Comparison of ENCODE assay signal across 1 cellular context in genomic region chr5:148808864-148809642, GRCh38.
TF ChIP-seq lines count a peak whose summit lies in the region.

No MANE protein-coding gene starts in this region.

TF ChIP-seq in HEK293, 187 proteins besides CTCF, POLR2A, EP300 and RAD21 (continued from another document and continues in another):
- TF ChIP-seq ZSCAN30 (tag by site-specific recombination; IDR thresholded peaks at IDR 0.05) (peak; percentile 51; the same call in 1 of the 2 replicates), ZNF561 (tag by site-specific recombination; IDR thresholded peaks at IDR 0.05; ENCODE audit: borderline replicate concordance) (peak; percentile 32; the same call in 1 of the 2 replicates), ZBTB21 (tag by site-specific recombination; IDR thresholded peaks at IDR 0.05) (no peak), IKZF3 (tag by site-specific recombination; IDR thresholded peaks at IDR 0.05) (no peak), ZNF214 (tag by site-specific recombination; IDR thresholded peaks at IDR 0.05; ENCODE audit: borderline replicate concordance) (no peak), ZNF366 (tag by site-specific recombination; conservative IDR thresholded peaks at IDR 0.05) (peak; percentile 33; the same call in 1 of the 2 replicates), SP7 (tag by site-specific recombination; IDR thresholded peaks at IDR 0.05) (peak; percentile 70), ZNF692 (tag by site-specific recombination; IDR thresholded peaks at IDR 0.05) (no peak), ZNF223 (tag by site-specific recombination; IDR thresholded peaks at IDR 0.05) (no peak), SALL2 (tag by site-specific recombination; IDR thresholded peaks at IDR 0.05; ENCODE audit: borderline replicate concordance) (no peak), ZNF202 (tag by site-specific recombination; IDR thresholded peaks at IDR 0.05; ENCODE audit: borderline replicate concordance) (no peak), AEBP2 (tag by site-specific recombination; IDR thresholded peaks at IDR 0.05; ENCODE audit: borderline replicate concordance) (no peak), ZNF26 (tag by site-specific recombination; IDR thresholded peaks at IDR 0.05) (no peak), ZNF623 (tag by site-specific recombination; IDR thresholded peaks at IDR 0.05) (no peak), SCRT2 (tag by site-specific recombination; IDR thresholded peaks at IDR 0.05) (peak; percentile 70; the same call in 1 of the 2 replicates), REPIN1 (tag by site-specific recombination; IDR thresholded peaks at IDR 0.05; ENCODE audit: low read depth) (no peak), ATF2 (tag by site-specific recombination; IDR thresholded peaks at IDR 0.05; ENCODE audit: low read depth) (no peak), ZNF112 (tag by site-specific recombination; IDR thresholded peaks at IDR 0.05) (no peak), ZNF404 (tag by site-specific recombination; IDR thresholded peaks at IDR 0.05) (no peak), TCF7L2 (IDR thresholded peaks at IDR 0.05; ENCODE audit: borderline replicate concordance, low read depth, low read length) (peak; percentile 82; the same call in 1 of the 2 replicates), ZSCAN5A (tag by site-specific recombination; IDR thresholded peaks at IDR 0.05) (no peak), ZNF518A (tag by site-specific recombination; conservative IDR thresholded peaks at IDR 0.05; ENCODE audit: low read depth) (no peak), ZNF221 (tag by site-specific recombination; IDR thresholded peaks at IDR 0.05; ENCODE audit: borderline replicate concordance) (no peak), ZNF266 (tag by site-specific recombination; IDR thresholded peaks at IDR 0.05; ENCODE audit: low read depth) (no peak), ZNF391 (tag by site-specific recombination; IDR thresholded peaks at IDR 0.05; ENCODE audit: borderline replicate concordance, low read depth) (no peak), MEIS1 (CRISPR knock-in tag; IDR thresholded peaks at IDR 0.05; ENCODE audit: borderline replicate concordance) (peak; percentile 98), ZBTB7A (tag by site-specific recombination; IDR thresholded peaks at IDR 0.05; ENCODE audit: low read depth) (no peak), ZNF629 (tag by site-specific recombination; IDR thresholded peaks at IDR 0.05) (0 out of 2 replicates have a peak, but pooled peaks have one; percentile 39), ZNF157 (tag by site-specific recombination; IDR thresholded peaks at IDR 0.05) (no peak), ZNF555 (tag by site-specific recombination; conservative IDR thresholded peaks at IDR 0.05) (no peak), ZNF639 (tag by site-specific recombination; IDR thresholded peaks at IDR 0.05) (no peak), ZNF580 (tag by site-specific recombination; IDR thresholded peaks at IDR 0.05) (no peak), ZEB2 (tag by site-specific recombination; IDR thresholded peaks at IDR 0.05) (no peak), MZF1 (tag by site-specific recombination; IDR thresholded peaks at IDR 0.05; ENCODE audit: borderline replicate concordance) (no peak), HOXC10 (CRISPR knock-in tag; IDR thresholded peaks at IDR 0.05) (peak; percentile 83; the same call in 1 of the 2 replicates), TSHZ1 (tag by site-specific recombination; IDR thresholded peaks at IDR 0.05; ENCODE audit: borderline replicate concordance) (peak; percentile 85; the same call in 1 of the 2 replicates), ZBTB48 (tag by site-specific recombination; IDR thresholded peaks at IDR 0.05) (no peak), ZNF449 (tag by site-specific recombination; IDR thresholded peaks at IDR 0.05) (no peak), ZFP3 (tag by site-specific recombination; IDR thresholded peaks at IDR 0.05; ENCODE audit: low read depth) (no peak), ZNF544 (tag by site-specific recombination; IDR thresholded peaks at IDR 0.05) (no peak), GLI2 (tag by site-specific recombination; IDR thresholded peaks at IDR 0.05; ENCODE audit: borderline replicate concordance, low read depth) (no peak), HOXA7 (CRISPR knock-in tag; IDR thresholded peaks at IDR 0.05; ENCODE audit: borderline replicate concordance) (no peak), ZNF747 (tag by site-specific recombination; IDR thresholded peaks at IDR 0.05) (no peak), ZNF354C (tag by site-specific recombination; IDR thresholded peaks at IDR 0.05; ENCODE audit: borderline replicate concordance, low read depth) (no peak)
